ENCODE assay signal across 20 cellular contexts in genomic region chr17:66667090-66667489, GRCh38.
DNase-seq lines count a peak whose midpoint lies in the region; ATAC-seq and TF ChIP-seq lines count a peak whose summit lies in the region.
"Had no signal": no experiment of that assay in that cellular context is flagged by ENCODE, and none has a peak within 500 bp of the region (broad histone marks: within the 10 kb centered on the region; RNA-seq: fewer than 3 reads in every experiment).

No MANE protein-coding gene starts in this region.

- peaks cover 20% of the 10 kb centered on the region for H3K36me3 Mint-ChIP-seq in activated naive CD8-positive, alpha-beta T cell
- peaks cover 16% of the 10 kb centered on the region for H3K36me3 Mint-ChIP-seq in activated CD8-positive, alpha-beta memory T cell treated with anti-CD3 and anti-CD28 coated beads, Interleukin-2, amount 10 ng/mL, durations not matched to agents 7 days and 5 days

- H3K9me3 Mint-ChIP-seq in activated naive CD8-positive, alpha-beta T cell (ENCODE audit: low read depth), result no peaks in the 10 kb centered on the region
- H3K9me3 Mint-ChIP-seq in activated CD8-positive, alpha-beta memory T cell treated with anti-CD3 and anti-CD28 coated beads, Interleukin-2, amount 10 ng/mL, durations not matched to agents 7 days and 5 days (ENCODE audit: low read depth), result no peaks in the 10 kb centered on the region

- no peak for DNase-seq in activated CD4-positive, CD25-positive, alpha-beta regulatory T cell treated with anti-CD3 and anti-CD28 coated beads, Interleukin-2, amount 50 U/mL, for 72 hours
- peak; percentile 75 for DNase-seq in retinal pigment epithelial cell (ENCODE audit: low read depth)
- DNase-seq in activated CD8-positive, alpha-beta memory T cell treated with anti-CD3 and anti-CD28 coated beads, Interleukin-2, amount 10 ng/mL, durations not matched to agents 7 days and 5 days, result no peak
- DNase-seq: DMS153, IMR-90, NCI-H1092, NCI-H187 treated with DMSO at 0.1 percent for 48 hours, NCI-H2171 treated with DMSO at 0.1 percent for 48 hours, NCI-H510A treated with DMSO at 0.1 percent for 48 hours, nucleus accumbens, PC-3, SK-N-SH had no signal

- ATAC-seq in activated CD4-positive, CD25-positive, alpha-beta regulatory T cell treated with anti-CD3 and anti-CD28 coated beads, Interleukin-2, amount 50 U/mL, for 24 hours, result peak; percentile 7 to 11
- ATAC-seq in HG02798 (IDR thresholded peaks at IDR 0.05; ENCODE audit: poor library complexity, unreplicated experiment) (peak; percentile 11), HG02571 (IDR thresholded peaks at IDR 0.05; ENCODE audit: unreplicated experiment) (no peak), GM21423 (IDR thresholded peaks at IDR 0.05; ENCODE audit: unreplicated experiment) (no peak)
- no peak for ATAC-seq in activated CD8-positive, alpha-beta memory T cell treated with anti-CD3 and anti-CD28 coated beads, Interleukin-2, amount 10 ng/mL, durations not matched to agents 7 days and 5 days
- ATAC-seq: left lobe of liver, PC-3 had no signal

- CTCF ChIA-PET in activated CD8-positive, alpha-beta memory T cell treated with anti-CD3 and anti-CD28 coated beads, Interleukin-2, amount 10 ng/mL, durations not matched to agents 7 days and 5 days (lab: Charles Lee), result no interaction called here

- H3K4me1 Mint-ChIP-seq in activated naive CD8-positive, alpha-beta T cell (ENCODE audit: low read depth), result peaks cover 85% of the 10 kb centered on the region
- H3K4me1 Mint-ChIP-seq in activated CD8-positive, alpha-beta memory T cell treated with anti-CD3 and anti-CD28 coated beads, Interleukin-2, amount 10 ng/mL, durations not matched to agents 7 days and 5 days, result peaks cover 29% of the 10 kb centered on the region

- H3K4me3 ChIP-seq in retinal pigment epithelial cell (ENCODE audit: low read length), result no peak overlapping the region
- H3K4me3 ChIP-seq: tibial nerve had no signal

- peak overlapping the region; percentile 67 for H3K4me3 Mint-ChIP-seq in activated naive CD8-positive, alpha-beta T cell
- no peak overlapping the region for H3K4me3 Mint-ChIP-seq in activated CD8-positive, alpha-beta memory T cell treated with anti-CD3 and anti-CD28 coated beads, Interleukin-2, amount 10 ng/mL, durations not matched to agents 7 days and 5 days
- H3K4me3 Mint-ChIP-seq: brain had no signal

- H3K27ac Mint-ChIP-seq in activated naive CD8-positive, alpha-beta T cell, result peak overlapping the region; percentile 83
- no peak overlapping the region for H3K27ac Mint-ChIP-seq in activated CD8-positive, alpha-beta memory T cell treated with anti-CD3 and anti-CD28 coated beads, Interleukin-2, amount 10 ng/mL, durations not matched to agents 7 days and 5 days
- H3K27ac Mint-ChIP-seq: brain had no signal

- no peaks in the 10 kb centered on the region for H3K27me3 Mint-ChIP-seq in activated naive CD8-positive, alpha-beta T cell
- no peaks in the 10 kb centered on the region for H3K27me3 Mint-ChIP-seq in activated CD8-positive, alpha-beta memory T cell treated with anti-CD3 and anti-CD28 coated beads, Interleukin-2, amount 10 ng/mL, durations not matched to agents 7 days and 5 days
- H3K27me3 Mint-ChIP-seq: brain had no signal

- TF ChIP-seq CTCF in retinal pigment epithelial cell (conservative IDR thresholded peaks at IDR 0.05; ENCODE audit: low read depth, low read length), result no peak

Comparison
In these comparisons a context has a peak if more than half of its experiments do, and no peak if none do; other contexts are left out.
1. ATAC-seq: peak in activated CD4-positive, CD25-positive, alpha-beta regulatory T cell treated with anti-CD3 and anti-CD28 coated beads, Interleukin-2, amount 50 U/mL, for 24 hours (2 of 2) and HG02798 (single experiment); none in activated CD8-positive, alpha-beta memory T cell treated with anti-CD3 and anti-CD28 coated beads, Interleukin-2, amount 10 ng/mL, durations not matched to agents 7 days and 5 days (single experiment), HG02571 (single experiment) and GM21423 (single experiment).